Comparison of ENCODE assay signal across 28 cellular contexts in the genomic region with DNA sequence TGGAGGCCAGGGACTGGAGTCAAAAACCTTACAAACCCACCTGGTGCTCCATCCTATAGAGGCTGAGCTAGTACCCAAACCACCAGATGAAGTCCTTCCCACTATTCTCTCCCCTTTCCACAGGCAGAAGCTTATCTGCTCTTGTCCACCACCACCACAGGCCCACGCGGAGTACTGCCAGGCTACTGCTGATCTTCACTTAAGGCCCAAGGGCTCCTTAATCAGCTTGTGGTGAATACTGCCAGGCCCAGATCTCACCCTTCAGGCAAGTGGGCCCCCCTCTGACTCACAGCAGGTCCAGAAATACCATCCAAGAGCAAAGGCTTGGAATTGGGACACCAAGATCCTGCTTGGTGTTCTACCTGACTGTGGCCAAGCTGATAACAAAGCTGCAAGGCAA.
"Had no signal": no experiment of that assay in that cellular context is flagged by ENCODE, and none has a peak within 500 bp of the region (broad histone marks: within the 10 kb centered on the region; RNA-seq: fewer than 3 reads in every experiment).

No MANE protein-coding gene starts in this region.

- H3K27me3 Mint-ChIP-seq: naive thymus-derived CD4-positive, alpha-beta T cell; stimulated activated naive B cell treated with anti-CD40 and anti-IgM and Interleukin-4, amounts not matched to agents 10 μg/mL and 1 μg/mL and 100 μg/mL, for 72 hours; stimulated activated naive CD8-positive, alpha-beta T cell treated with anti-CD3 and anti-CD28 coated beads, Interleukin-15, Interleukin-2, amounts not matched to agents 100 ng/mL and 50 ng/mL, for 24 hours had no signal

- DNase-seq: dermis blood vessel endothelial cell; effector memory CD4-positive, alpha-beta T cell; erythroblast; esophagus squamous epithelium; foreskin melanocyte; glutamatergic neuron; heart right ventricle; hypothalamus; immature natural killer cell; islet precursor cell; kidney glomerular epithelial cell; left ventricle myocardium superior; midbrain; naive thymus-derived CD4-positive, alpha-beta T cell; nucleus accumbens; right cardiac atrium; stimulated activated CD4-positive, alpha-beta T cell treated with anti-CD3 and anti-CD28 coated beads, Interleukin-15, amount 100 ng/mL, for 24 hours; stimulated activated CD4-positive, alpha-beta T cell treated with anti-CD3 and anti-CD28 coated beads, Interleukin-2, amount 100 ng/mL, for 48 hours; stimulated activated naive B cell treated with anti-CD40 and anti-IgM and Interleukin-4, amounts not matched to agents 10 μg/mL and 1 μg/mL and 100 μg/mL, for 72 hours had no signal

- ATAC-seq: heart right ventricle; left ventricle myocardium superior; naive thymus-derived CD4-positive, alpha-beta T cell; right cardiac atrium; stimulated activated naive B cell treated with anti-CD40 and anti-IgM and Interleukin-4, amounts not matched to agents 10 μg/mL and 1 μg/mL and 100 μg/mL, for 72 hours had no signal

- H3K27me3 ChIP-seq: esophagus squamous epithelium, heart right ventricle, neural progenitor cell, tibial nerve, upper lobe of left lung had no signal

- H3K36me3 ChIP-seq: esophagus squamous epithelium, heart right ventricle, neural progenitor cell, prostate gland, thoracic aorta, tibial nerve, upper lobe of left lung had no signal

- H3K4me1 ChIP-seq: esophagus squamous epithelium, heart right ventricle, neural progenitor cell, prostate gland, tibial nerve, upper lobe of left lung had no signal

- H3K4me3 ChIP-seq: coronary artery, esophagus squamous epithelium, heart right ventricle, neural progenitor cell, prostate gland, skin epidermis, thoracic aorta, tibial nerve, upper lobe of left lung had no signal

- H3K4me2 ChIP-seq: neural progenitor cell had no signal

- H3K9me3 ChIP-seq: esophagus squamous epithelium, prostate gland, tibial nerve, upper lobe of left lung had no signal

- H3K4me3 Mint-ChIP-seq: immature natural killer cell; naive thymus-derived CD4-positive, alpha-beta T cell; nephron; neural progenitor cell; stimulated activated naive B cell treated with anti-CD40 and anti-IgM and Interleukin-4, amounts not matched to agents 10 μg/mL and 1 μg/mL and 100 μg/mL, for 72 hours; stimulated activated naive CD8-positive, alpha-beta T cell treated with anti-CD3 and anti-CD28 coated beads, Interleukin-15, Interleukin-2, amounts not matched to agents 100 ng/mL and 50 ng/mL, for 24 hours had no signal

- H3K27ac ChIP-seq: coronary artery, esophagus squamous epithelium, heart right ventricle, neural progenitor cell, prostate gland, skin epidermis, thoracic aorta, tibial nerve, upper lobe of left lung had no signal

- H3K9ac ChIP-seq: neural progenitor cell had no signal

- H3K27ac Mint-ChIP-seq: immature natural killer cell; nephron; neural progenitor cell; stimulated activated naive B cell treated with anti-CD40 and anti-IgM and Interleukin-4, amounts not matched to agents 10 μg/mL and 1 μg/mL and 100 μg/mL, for 72 hours; stimulated activated naive CD8-positive, alpha-beta T cell treated with anti-CD3 and anti-CD28 coated beads, Interleukin-15, Interleukin-2, amounts not matched to agents 100 ng/mL and 50 ng/mL, for 24 hours had no signal

- H3K36me3 Mint-ChIP-seq: neural progenitor cell had no signal

- H3K4me1 Mint-ChIP-seq: immature natural killer cell; naive thymus-derived CD4-positive, alpha-beta T cell; nephron; neural progenitor cell had no signal
